8 cellular contexts compared by ENCODE assay signal in genomic region chr4:35934370-35934981, GRCh38.
DNase-seq lines count a peak whose midpoint lies in the region; ATAC-seq and TF ChIP-seq lines count a peak whose summit lies in the region.

No MANE protein-coding gene starts in this region.

- H3K36me3 Mint-ChIP-seq in MCF 10A (ENCODE audit: insufficient read depth, unreplicated experiment) = no peaks in the 10 kb centered on the region
- peaks cover 3% of the 10 kb centered on the region for H3K36me3 Mint-ChIP-seq in mesothelial cell of epicardium
- H3K36me3 Mint-ChIP-seq in activated T-cell treated with anti-CD3 and anti-CD28 coated beads, Interleukin-2, amount 50 U/mL, for 4 hours (ENCODE audit: insufficient read depth) = no peaks in the 10 kb centered on the region

- POLR2A ChIA-PET in MCF 10A (lab: Yijun Ruan, JAX) = interaction anchor here (1.0 kb wide), 1 partner anchor 309 kb away, joined by 3 read pairs; no protein-coding TSS in a partner anchor

- H3K9me3 Mint-ChIP-seq in MCF 10A (ENCODE audit: unreplicated experiment) (no peaks in the 10 kb centered on the region), mesothelial cell of epicardium (peaks cover 5% of the 10 kb centered on the region)
- H3K9me3 Mint-ChIP-seq in activated T-cell treated with anti-CD3 and anti-CD28 coated beads, Interleukin-2, amount 50 U/mL, for 4 hours = no peaks in the 10 kb centered on the region

- peak; percentile 34 for DNase-seq in NCI-H510A treated with DMSO at 0.1 percent for 48 hours (lab: John Stamatoyannopoulos, UW)
- no peak for DNase-seq in NCI-H510A (lab: John Stamatoyannopoulos, UW)
- DNase-seq in NCI-H1417 (lab: John Stamatoyannopoulos, UW) = peak; percentile 12 to 75 (median 68)
- peak; percentile 48 for DNase-seq in MCF 10A (ENCODE audit: unreplicated experiment)
- DNase-seq in mesothelial cell of epicardium (ENCODE audit: low spot score in 2 of 2, unreplicated experiment in 2 of 2) = no peak
- DNase-seq in AG08395 (ENCODE audit: low spot score) = no peak
- no peak for DNase-seq in activated T-cell treated with anti-CD3 and anti-CD28 coated beads, Interleukin-2, amount 50 U/mL, for 4 hours
- DNase-seq in posterior cingulate gyrus = no peak

- H3K4me1 Mint-ChIP-seq in MCF 10A (ENCODE audit: insufficient read depth, unreplicated experiment) (no peaks in the 10 kb centered on the region), mesothelial cell of epicardium (peaks cover 19% of the 10 kb centered on the region)
- H3K4me1 Mint-ChIP-seq in activated T-cell treated with anti-CD3 and anti-CD28 coated beads, Interleukin-2, amount 50 U/mL, for 4 hours (ENCODE audit: low read depth) = no peaks in the 10 kb centered on the region

- BruUV-seq in MCF 10A (replicated peaks; lab: Mats Ljungman, UMichigan) = no TSS peak

- H3K4me3 Mint-ChIP-seq in MCF 10A (ENCODE audit: unreplicated experiment) (no peak overlapping the region), mesothelial cell of epicardium (peak overlapping the region; percentile 16)
- H3K4me3 Mint-ChIP-seq in activated T-cell treated with anti-CD3 and anti-CD28 coated beads, Interleukin-2, amount 50 U/mL, for 4 hours = no peak overlapping the region

- H3K27me3 Mint-ChIP-seq in MCF 10A (ENCODE audit: insufficient read depth, unreplicated experiment) (no peaks in the 10 kb centered on the region), mesothelial cell of epicardium (ENCODE audit: low read depth) (no peaks in the 10 kb centered on the region)
- peaks cover 6% of the 10 kb centered on the region for H3K27me3 Mint-ChIP-seq in activated T-cell treated with anti-CD3 and anti-CD28 coated beads, Interleukin-2, amount 50 U/mL, for 4 hours (ENCODE audit: low read depth)

- intact Hi-C loops in MCF 10A (cut with micrococcal nuclease) (loop anchor here (5.0 kb wide), 2 partner anchors 253 to 1212 kb away; no protein-coding TSS in a partner anchor), posterior cingulate gyrus (cut with DNase I) (no loop called here)

- H3K27ac Mint-ChIP-seq in MCF 10A (ENCODE audit: low read depth, unreplicated experiment) = no peak overlapping the region
- H3K27ac Mint-ChIP-seq in mesothelial cell of epicardium = peak overlapping the region; percentile 23

- ATAC-seq in activated T-cell treated with anti-CD3 and anti-CD28 coated beads, Interleukin-2, amount 50 U/mL, for 4 hours = no peak

- CTCF ChIA-PET in MCF 10A (lab: Yijun Ruan, JAX) = interaction anchor here (0.6 to 1.2 kb wide), 12 partner anchors 8 to 1269 kb away, joined by 3 to 7 read pairs (median 3); no protein-coding TSS in a partner anchor

- TF ChIP-seq CTCF in MCF 10A (IDR thresholded peaks at IDR 0.05; ENCODE audit: unreplicated experiment) (peak; percentile 58), mesothelial cell of epicardium (IDR thresholded peaks at IDR 0.05; ENCODE audit: unreplicated experiment) (peak; percentile 94)

Comparison
In these comparisons a context has a peak if more than half of its experiments do, and no peak if none do; other contexts are left out.
1. DNase-seq: peak in NCI-H510A treated with DMSO at 0.1 percent for 48 hours (single experiment), NCI-H1417 (3 of 3) and MCF 10A (single experiment); none in NCI-H510A (single experiment), mesothelial cell of epicardium (0 of 2), AG08395 (single experiment), activated T-cell treated with anti-CD3 and anti-CD28 coated beads, Interleukin-2, amount 50 U/mL, for 4 hours (single experiment) and posterior cingulate gyrus (0 of 10).